Comparison of ENCODE assay signal across 11 cellular contexts in genomic region chr3:14532691-14533456, GRCh38. TPM values are rescaled to one million over a fixed set of nuclear protein-coding genes. Genes with fewer than 3 reads are reported as not detected.
DNase-seq lines count a peak whose midpoint lies in the region; TF ChIP-seq lines count a peak whose summit lies in the region.
"Had no signal": no experiment of that assay in that cellular context is flagged by ENCODE, and none has a peak within 500 bp of the region (broad histone marks: within the 10 kb centered on the region; RNA-seq: fewer than 3 reads in every experiment).

No MANE protein-coding gene starts in this region.

- H3K27me3 Mint-ChIP-seq in endothelial cell (ENCODE audit: unreplicated experiment): peaks cover 5% of the 10 kb centered on the region

- H3K9me3 Mint-ChIP-seq in endothelial cell (ENCODE audit: unreplicated experiment): no peaks in the 10 kb centered on the region
- H3K9me3 Mint-ChIP-seq: activated CD4-positive, alpha-beta T cell treated with anti-CD3 and anti-CD28 coated beads, Interleukin-2, amount 10 ng/mL, durations not matched to agents 24 days and 14 days; central memory CD8-positive, alpha-beta T cell; type B pancreatic cell had no signal

- peak; percentile 91 for DNase-seq in ELF-1 (ENCODE audit: low read depth, low spot score)
- DNase-seq in NCI-H2227 treated with DMSO at 0.1 percent for 48 hours (lab: John Stamatoyannopoulos, UW): peak; percentile 36
- DNase-seq in endothelial cell (ENCODE audit: low spot score): peak; percentile 47
- peak; percentile 56 for DNase-seq in mucosa of gallbladder (ENCODE audit: low spot score)
- no peak for DNase-seq in DMS53 (lab: John Stamatoyannopoulos, UW)
- no peak for DNase-seq in NCI-H1417 treated with DMSO at 0.1 percent for 48 hours (lab: John Stamatoyannopoulos, UW)
- DNase-seq in COLO829 (ENCODE audit: low spot score): no peak
- DNase-seq in middle frontal gyrus (ENCODE audit: extremely low spot score, low spot score): no peak
- DNase-seq: activated CD4-positive, alpha-beta T cell treated with anti-CD3 and anti-CD28 coated beads, Interleukin-2, amount 10 ng/mL, durations not matched to agents 24 days and 14 days had no signal

- H3K4me3 Mint-ChIP-seq in endothelial cell (ENCODE audit: unreplicated experiment): no peak overlapping the region
- H3K4me3 Mint-ChIP-seq: activated CD4-positive, alpha-beta T cell treated with anti-CD3 and anti-CD28 coated beads, Interleukin-2, amount 10 ng/mL, durations not matched to agents 24 days and 14 days; central memory CD8-positive, alpha-beta T cell; type B pancreatic cell had no signal

- no peak overlapping the region for H3K27ac Mint-ChIP-seq in endothelial cell (ENCODE audit: unreplicated experiment)
- H3K27ac Mint-ChIP-seq: activated CD4-positive, alpha-beta T cell treated with anti-CD3 and anti-CD28 coated beads, Interleukin-2, amount 10 ng/mL, durations not matched to agents 24 days and 14 days; type B pancreatic cell had no signal

- H3K4me1 Mint-ChIP-seq in endothelial cell (ENCODE audit: unreplicated experiment): peaks cover 20% of the 10 kb centered on the region
- H3K4me1 Mint-ChIP-seq: activated CD4-positive, alpha-beta T cell treated with anti-CD3 and anti-CD28 coated beads, Interleukin-2, amount 10 ng/mL, durations not matched to agents 24 days and 14 days; central memory CD8-positive, alpha-beta T cell had no signal

- no peak for TF ChIP-seq CTCF in endothelial cell (IDR thresholded peaks at IDR 0.05; ENCODE audit: unreplicated experiment)

- H3K36me3 Mint-ChIP-seq in endothelial cell (ENCODE audit: low read depth, unreplicated experiment): no peaks in the 10 kb centered on the region
- H3K36me3 Mint-ChIP-seq: type B pancreatic cell had no signal

RNA-seq across cellular contexts. Expression of gene GRIP2, which starts 7.3 kb away (rescaled TPM):
- total RNA-seq in endothelial cell (ENCODE audit: unreplicated experiment): 6.6 TPM
- total RNA-seq in mucosa of gallbladder: 2.1 TPM
- total RNA-seq: activated CD4-positive, alpha-beta T cell treated with anti-CD3 and anti-CD28 coated beads, Interleukin-2, amount 10 ng/mL, durations not matched to agents 24 days and 14 days had no signal

Comparison
In these comparisons a context has a peak if more than half of its experiments do, and no peak if none do; other contexts are left out.
1. DNase-seq: peak in ELF-1 (single experiment), NCI-H2227 treated with DMSO at 0.1 percent for 48 hours (single experiment), endothelial cell (single experiment) and mucosa of gallbladder (single experiment); none in DMS53 (single experiment), NCI-H1417 treated with DMSO at 0.1 percent for 48 hours (single experiment), COLO829 (single experiment) and middle frontal gyrus (single experiment).